ENCODE assay signal across 28 cellular contexts in genomic region chr7:453597-454306, GRCh38.
"Had no signal": no experiment of that assay in that cellular context is flagged by ENCODE, and none has a peak within 500 bp of the region (broad histone marks: within the 10 kb centered on the region; RNA-seq: fewer than 3 reads in every experiment).

No MANE protein-coding gene starts in this region.

- H3K27me3 ChIP-seq: Peyer's patch had no signal

- H3K27ac Mint-ChIP-seq: activated B cell treated with CpG ODN at 0.5 μM for 24 hours; activated CD4-positive, alpha-beta T cell treated with anti-CD3 and anti-CD28 coated beads, Interleukin-2, amount 10 ng/mL, durations not matched to agents 24 days and 14 days; activated naive CD4-positive, alpha-beta T cell treated with anti-CD3 and anti-CD28 coated beads for 36 hours; activated naive CD8-positive, alpha-beta T cell; activated T-helper 17 cell treated with anti-CD3 and anti-CD28 coated beads, Interleukin-2, amount 50 U/mL, for 72 hours; brain had no signal

- H3K36me3 ChIP-seq: MG63, Peyer's patch had no signal

- DNase-seq: activated B cell treated with CpG ODN at 0.5 μM for 24 hours; activated CD4-positive, alpha-beta T cell treated with anti-CD3 and anti-CD28 coated beads for 1 hour; activated CD4-positive, alpha-beta T cell treated with anti-CD3 and anti-CD28 coated beads, Interleukin-2, amount 10 ng/mL, durations not matched to agents 24 days and 14 days; activated CD4-positive, alpha-beta T cell treated with anti-CD3 and anti-CD28 coated beads, Interleukin-2, amount 50 U/mL, for 48 hours; activated gamma-delta T cell; activated naive CD4-positive, alpha-beta T cell treated with anti-CD3 and anti-CD28 coated beads for 36 hours; activated T-cell treated with anti-CD3 and anti-CD28 coated beads for 4 hours; activated T-cell treated with anti-CD3 and anti-CD28 coated beads, Interleukin-2, amount 50 U/mL, for 48 hours; amygdala; MG63; MV-4-11; NCI-H1092 treated with DMSO at 0.1 percent for 48 hours; NCI-H1417 treated with DMSO at 0.1 percent for 48 hours; NCI-H1694; NCI-H2029 treated with DMSO at 0.1 percent for 48 hours; NCI-H510A; NCI-H526 treated with DMSO at 0.1 percent for 48 hours; NCI-H82; Peyer's patch; SIG-M5; T-helper 2 cell; T1000 had no signal

- FAIRE-seq: astrocyte, TTC549 had no signal

- H3K4me3 Mint-ChIP-seq: activated B cell treated with CpG ODN at 0.5 μM for 24 hours; activated CD4-positive, alpha-beta T cell treated with anti-CD3 and anti-CD28 coated beads, Interleukin-2, amount 10 ng/mL, durations not matched to agents 24 days and 14 days; activated naive CD4-positive, alpha-beta T cell treated with anti-CD3 and anti-CD28 coated beads for 36 hours; activated naive CD8-positive, alpha-beta T cell; activated T-helper 17 cell treated with anti-CD3 and anti-CD28 coated beads, Interleukin-2, amount 50 U/mL, for 72 hours; brain had no signal

- H3K9me3 ChIP-seq: MG63, Peyer's patch had no signal

- H3K27me3 Mint-ChIP-seq: activated naive CD8-positive, alpha-beta T cell had no signal

- H3K27ac ChIP-seq: Peyer's patch, RWPE1 had no signal

- H3K36me3 Mint-ChIP-seq: activated naive CD8-positive, alpha-beta T cell; brain had no signal

- ATAC-seq: activated T-helper 17 cell treated with anti-CD3 and anti-CD28 coated beads, Interleukin-2, amount 50 U/mL, for 72 hours had no signal

- H3K4me3 ChIP-seq: MG63, Peyer's patch had no signal
